ENCODE assay signal across 1 cellular context in the genomic region with DNA sequence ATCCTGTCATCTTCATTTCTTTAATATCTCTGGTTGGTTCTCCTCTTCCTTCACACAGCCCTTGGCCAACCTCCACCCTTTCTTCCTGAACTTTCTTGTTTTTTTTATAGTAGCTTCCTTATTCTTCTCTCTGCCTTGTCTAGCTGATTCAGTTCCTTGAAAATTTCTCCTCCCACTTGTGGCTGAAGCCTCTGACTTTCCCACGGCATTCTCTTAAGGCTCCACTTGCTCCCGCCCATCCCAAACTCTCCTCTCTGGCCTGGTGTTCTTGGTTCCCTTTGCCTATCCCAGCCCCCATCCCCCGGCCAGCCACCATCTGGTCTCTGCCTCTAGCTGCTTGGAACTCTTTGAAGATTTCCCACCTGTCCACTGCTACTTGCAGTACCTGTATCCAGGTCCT.
TF ChIP-seq lines count a peak whose summit lies in the region.

No MANE protein-coding gene starts in this region.

TF ChIP-seq in HCT116, 20 proteins besides CTCF, POLR2A, EP300 and RAD21 (continued from another document):
- TF ChIP-seq ZNF274 (IDR thresholded peaks at IDR 0.05; ENCODE audit: low read depth, low read length) (no peak), EZH2 (IDR thresholded peaks at IDR 0.05) (no peak), JUND (IDR thresholded peaks at IDR 0.05) (no peak), CEBPB (IDR thresholded peaks at IDR 0.05; ENCODE audit: low read depth) (no peak), EGR1 (IDR thresholded peaks at IDR 0.05; ENCODE audit: low read depth) (no peak), POLR2AphosphoS5 (IDR thresholded peaks at IDR 0.05; ENCODE audit: low read depth, low read length) (no peak), SIN3A (IDR thresholded peaks at IDR 0.05; ENCODE audit: low read depth) (no peak), YY1 (IDR thresholded peaks at IDR 0.05; ENCODE audit: extremely low read depth, insufficient replicate concordance, low read depth, low read length) (no peak), ZFX (IDR thresholded peaks at IDR 0.05) (no peak), SRF (IDR thresholded peaks at IDR 0.05; ENCODE audit: low read depth) (no peak)
- TF ChIP-seq, protein P1, sequence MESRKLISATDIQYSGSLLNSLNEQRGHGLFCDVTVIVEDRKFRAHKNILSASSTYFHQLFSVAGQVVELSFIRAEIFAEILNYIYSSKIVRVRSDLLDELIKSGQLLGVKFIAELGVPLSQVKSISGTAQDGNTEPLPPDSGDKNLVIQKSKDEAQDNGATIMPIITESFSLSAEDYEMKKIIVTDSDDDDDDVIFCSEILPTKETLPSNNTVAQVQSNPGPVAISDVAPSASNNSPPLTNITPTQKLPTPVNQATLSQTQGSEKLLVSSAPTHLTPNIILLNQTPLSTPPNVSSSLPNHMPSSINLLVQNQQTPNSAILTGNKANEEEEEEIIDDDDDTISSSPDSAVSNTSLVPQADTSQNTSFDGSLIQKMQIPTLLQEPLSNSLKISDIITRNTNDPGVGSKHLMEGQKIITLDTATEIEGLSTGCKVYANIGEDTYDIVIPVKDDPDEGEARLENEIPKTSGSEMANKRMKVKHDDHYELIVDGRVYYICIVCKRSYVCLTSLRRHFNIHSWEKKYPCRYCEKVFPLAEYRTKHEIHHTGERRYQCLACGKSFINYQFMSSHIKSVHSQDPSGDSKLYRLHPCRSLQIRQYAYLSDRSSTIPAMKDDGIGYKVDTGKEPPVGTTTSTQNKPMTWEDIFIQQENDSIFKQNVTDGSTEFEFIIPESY (IDR thresholded peaks at IDR 0.05; ENCODE audit: extremely low read depth, insufficient replicate concordance, low read length), result no peak
- TF ChIP-seq, protein P2, sequence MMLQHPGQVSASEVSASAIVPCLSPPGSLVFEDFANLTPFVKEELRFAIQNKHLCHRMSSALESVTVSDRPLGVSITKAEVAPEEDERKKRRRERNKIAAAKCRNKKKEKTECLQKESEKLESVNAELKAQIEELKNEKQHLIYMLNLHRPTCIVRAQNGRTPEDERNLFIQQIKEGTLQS (IDR thresholded peaks at IDR 0.05), result no peak
